In genomic region chr18:56576826-56577573, GRCh38 we compare ENCODE assay signal across 16 cellular contexts.
DNase-seq lines count a peak whose midpoint lies in the region; ATAC-seq and TF ChIP-seq lines count a peak whose summit lies in the region.
"Had no signal": no experiment of that assay in that cellular context is flagged by ENCODE, and none has a peak within 500 bp of the region (broad histone marks: within the 10 kb centered on the region; RNA-seq: fewer than 3 reads in every experiment).

No MANE protein-coding gene starts in this region.

- no peaks in the 10 kb centered on the region for H3K36me3 ChIP-seq in H7 (replicated peaks; ENCODE audit: control insufficient read depth, insufficient read depth, low read length)
- H3K36me3 ChIP-seq: stomach had no signal

- no peaks in the 10 kb centered on the region for H3K36me3 Mint-ChIP-seq in natural killer cell treated with Interleukin-12 subunit alpha and Interleukin-12 subunit beta and Interleukin-15 and Interleukin-18, amount 100 ng/mL, for 72 hours
- H3K36me3 Mint-ChIP-seq: CD4-positive, CD25-positive, alpha-beta regulatory T cell had no signal

- DNase-seq in H7 (peak; percentile 33), amniotic epithelial cell (ENCODE audit: low read depth) (peak; percentile 64), left cardiac atrium (peak; percentile 69), retinal pigment epithelial cell (ENCODE audit: low read depth) (peak; percentile 92), RPMI8226 (no peak)
- no peak for DNase-seq in natural killer cell treated with Interleukin-12 subunit alpha and Interleukin-12 subunit beta and Interleukin-15 and Interleukin-18, amount 100 ng/mL, for 72 hours (ENCODE audit: low spot score)
- DNase-seq: activated naive CD8-positive, alpha-beta T cell treated with anti-CD3 and anti-CD28 coated beads, Interleukin-2, amount 50 U/mL, for 24 hours; activated T-cell treated with anti-CD3 and anti-CD28 coated beads, Interleukin-2, amount 50 U/mL, for 24 hours; HCEC 1CT; PC-9; stomach had no signal

- H3K4me3 ChIP-seq in H7 (ENCODE audit: insufficient read depth, low read depth, low read length) (no peak overlapping the region), retinal pigment epithelial cell (ENCODE audit: low read length) (peak overlapping the region; percentile 3)
- H3K4me3 ChIP-seq: coronary artery, PC-9, stomach had no signal

- no peaks in the 10 kb centered on the region for H3K9me3 Mint-ChIP-seq in natural killer cell treated with Interleukin-12 subunit alpha and Interleukin-12 subunit beta and Interleukin-15 and Interleukin-18, amount 100 ng/mL, for 72 hours
- H3K9me3 Mint-ChIP-seq: activated CD4-positive, alpha-beta T cell treated with anti-CD3 and anti-CD28 coated beads, Interleukin-2, amount 10 ng/mL, durations not matched to agents 24 days and 14 days; activated naive CD8-positive, alpha-beta T cell treated with anti-CD3 and anti-CD28 coated beads, Interleukin-2, amount 50 U/mL, for 24 hours; activated T-cell treated with anti-CD3 and anti-CD28 coated beads, Interleukin-2, amount 50 U/mL, for 24 hours had no signal

- TF ChIP-seq CTCF in retinal pigment epithelial cell (conservative IDR thresholded peaks at IDR 0.05; ENCODE audit: low read depth, low read length), result no peak

- ATAC-seq in left cardiac atrium (peak; percentile 60 to 85), GM18870 (IDR thresholded peaks at IDR 0.05; ENCODE audit: unreplicated experiment) (no peak), HG02798 (IDR thresholded peaks at IDR 0.05; ENCODE audit: poor library complexity, unreplicated experiment) (no peak)
- no peak for ATAC-seq in natural killer cell treated with Interleukin-12 subunit alpha and Interleukin-12 subunit beta and Interleukin-15 and Interleukin-18, amount 100 ng/mL, for 72 hours
- ATAC-seq: activated naive CD8-positive, alpha-beta T cell treated with anti-CD3 and anti-CD28 coated beads, Interleukin-2, amount 50 U/mL, for 24 hours had no signal

- H3K27me3 ChIP-seq in H7 (ENCODE audit: control insufficient read depth, insufficient read depth, low read length), result no peaks in the 10 kb centered on the region

- no peak overlapping the region for H3K27ac Mint-ChIP-seq in natural killer cell treated with Interleukin-12 subunit alpha and Interleukin-12 subunit beta and Interleukin-15 and Interleukin-18, amount 100 ng/mL, for 72 hours
- H3K27ac Mint-ChIP-seq: activated CD4-positive, alpha-beta T cell treated with anti-CD3 and anti-CD28 coated beads, Interleukin-2, amount 10 ng/mL, durations not matched to agents 24 days and 14 days; activated naive CD8-positive, alpha-beta T cell treated with anti-CD3 and anti-CD28 coated beads, Interleukin-2, amount 50 U/mL, for 24 hours; activated T-cell treated with anti-CD3 and anti-CD28 coated beads, Interleukin-2, amount 50 U/mL, for 24 hours; CD4-positive, CD25-positive, alpha-beta regulatory T cell had no signal

- H3K4me3 Mint-ChIP-seq in natural killer cell treated with Interleukin-12 subunit alpha and Interleukin-12 subunit beta and Interleukin-15 and Interleukin-18, amount 100 ng/mL, for 72 hours, result no peak overlapping the region
- H3K4me3 Mint-ChIP-seq: activated CD4-positive, alpha-beta T cell treated with anti-CD3 and anti-CD28 coated beads, Interleukin-2, amount 10 ng/mL, durations not matched to agents 24 days and 14 days; activated naive CD8-positive, alpha-beta T cell treated with anti-CD3 and anti-CD28 coated beads, Interleukin-2, amount 50 U/mL, for 24 hours; activated T-cell treated with anti-CD3 and anti-CD28 coated beads, Interleukin-2, amount 50 U/mL, for 24 hours; CD4-positive, CD25-positive, alpha-beta regulatory T cell had no signal

- peaks cover 4 to 22% of the 10 kb centered on the region in 2 donors for H3K27me3 Mint-ChIP-seq in natural killer cell treated with Interleukin-12 subunit alpha and Interleukin-12 subunit beta and Interleukin-15 and Interleukin-18, amount 100 ng/mL, for 72 hours

- peaks cover 0 to 7% of the 10 kb centered on the region in 2 donors for H3K4me1 Mint-ChIP-seq in natural killer cell treated with Interleukin-12 subunit alpha and Interleukin-12 subunit beta and Interleukin-15 and Interleukin-18, amount 100 ng/mL, for 72 hours (ENCODE audit: low read depth in 2 of 2)
- H3K4me1 Mint-ChIP-seq: activated CD4-positive, alpha-beta T cell treated with anti-CD3 and anti-CD28 coated beads, Interleukin-2, amount 10 ng/mL, durations not matched to agents 24 days and 14 days; activated naive CD8-positive, alpha-beta T cell treated with anti-CD3 and anti-CD28 coated beads, Interleukin-2, amount 50 U/mL, for 24 hours; CD4-positive, CD25-positive, alpha-beta regulatory T cell had no signal

- intact Hi-C loops in left cardiac atrium (cut with DNase I), result loop anchor here (5.0 to 10.0 kb wide), 5 partner anchors 782 to 1162 kb away; no protein-coding TSS in a partner anchor

Comparison
In these comparisons a context has a peak if more than half of its experiments do, and no peak if none do; other contexts are left out.
1. DNase-seq: peak in H7 (single experiment), amniotic epithelial cell (single experiment), left cardiac atrium (single experiment) and retinal pigment epithelial cell (single experiment); none in natural killer cell treated with Interleukin-12 subunit alpha and Interleukin-12 subunit beta and Interleukin-15 and Interleukin-18, amount 100 ng/mL, for 72 hours (single experiment) and RPMI8226 (single experiment).
2. ATAC-seq: peak in left cardiac atrium (2 of 2); none in GM18870 (single experiment), natural killer cell treated with Interleukin-12 subunit alpha and Interleukin-12 subunit beta and Interleukin-15 and Interleukin-18, amount 100 ng/mL, for 72 hours (0 of 2) and HG02798 (single experiment).